In the genomic region with DNA sequence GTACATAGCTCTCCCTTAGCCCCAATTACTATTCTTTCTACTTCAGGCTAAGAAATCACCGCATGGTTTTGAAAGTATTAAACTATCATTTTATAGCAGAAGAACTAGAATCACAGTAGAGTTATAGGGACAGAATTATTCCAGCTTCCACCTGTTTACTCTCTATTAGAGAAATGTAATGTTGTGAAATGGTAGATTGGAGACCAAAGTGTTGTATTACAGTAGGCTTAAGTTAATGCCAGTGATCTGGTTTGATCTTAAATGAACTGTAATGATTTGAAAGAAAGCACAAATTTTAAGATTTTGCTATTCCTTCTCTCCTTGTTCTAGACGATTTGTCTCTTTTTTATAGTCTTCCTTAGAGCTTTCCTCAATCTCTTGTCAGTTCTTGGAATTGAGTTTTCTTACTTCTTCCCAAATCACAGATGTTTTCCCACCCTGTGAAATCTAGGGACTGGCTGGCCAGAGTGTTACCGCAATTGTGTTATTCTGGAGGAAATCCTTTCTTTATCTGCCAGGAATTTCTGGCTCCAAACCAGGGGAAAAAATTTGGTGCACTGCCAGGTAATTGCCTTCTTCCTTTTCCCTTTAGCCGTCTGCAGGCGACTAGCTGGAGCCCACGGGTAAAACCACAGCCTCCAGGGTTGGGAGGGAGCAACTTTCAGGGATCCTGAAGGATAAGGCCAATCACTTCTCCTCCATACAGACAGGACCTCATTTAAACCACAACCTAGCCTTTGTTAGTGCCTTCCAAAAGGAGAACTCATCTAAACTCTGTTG, we compare ENCODE assay signal across 8 cellular contexts. TPM values are rescaled to one million over a fixed set of nuclear protein-coding genes. Genes with fewer than 3 reads are reported as not detected.
DNase-seq lines count a peak whose midpoint lies in the region; ATAC-seq and TF ChIP-seq lines count a peak whose summit lies in the region.

No MANE protein-coding gene starts in this region.

- H3K4me3 ChIP-seq in Panc1 (ENCODE audit: low read depth in 2 of 2, low read length in 2 of 2) (no peak overlapping the region), fibroblast of villous mesenchyme (ENCODE audit: low read depth, low read length) (no peak overlapping the region)

- in situ Hi-C loops in Panc1 (cut with HindIII; ENCODE audit: low pct_unique_long_range_greater_than_20kb, low sequenced_read_pairs) = no loop called here

- H3K9me3 ChIP-seq in Panc1 (ENCODE audit: control insufficient read depth, insufficient read depth, low read depth, low read length) = no peaks in the 10 kb centered on the region

- BruUV-seq in Panc1 (replicated peaks; lab: Mats Ljungman, UMichigan) = no TSS peak

- POLR2A ChIA-PET in Panc1 (lab: Charles Lee) = interaction anchor here (0.6 to 0.7 kb wide), 3 partner anchors 22 to 227 kb away, joined by 3 to 5 read pairs (median 4); no protein-coding TSS in a partner anchor

- DNase-seq in EL (peak; percentile 91), Panc1 (ENCODE audit: low read depth, low spot score) (no peak), fibroblast of villous mesenchyme (ENCODE audit: low read depth) (peak; percentile 85), pulmonary artery endothelial cell (ENCODE audit: low read depth, low spot score) (peak; percentile 87)
- no peak for DNase-seq in activated T-cell treated with anti-CD3 and anti-CD28 coated beads, Interleukin-2, amount 50 U/mL, for 48 hours
- DNase-seq in activated naive CD4-positive, alpha-beta T cell (lab: John Stamatoyannopoulos, UW) = no peak

- H3K27me3 ChIP-seq in Panc1 (ENCODE audit: control insufficient read depth, insufficient read depth, low read length) = no peaks in the 10 kb centered on the region

- peaks cover 6% of the 10 kb centered on the region for H3K4me1 ChIP-seq in Panc1 (ENCODE audit: control insufficient read depth, insufficient read depth, low read length)

- H3K36me3 ChIP-seq in Panc1 (ENCODE audit: control insufficient read depth, insufficient read depth, low read length) = no peaks in the 10 kb centered on the region

- intact Hi-C loops in Panc1 (cut with micrococcal nuclease; ENCODE audit: unreplicated experiment) = no loop called here

- ATAC-seq in Panc1 = peak; percentile 58; the same call in 1 of the 2 replicates
- no peak for ATAC-seq in HG03442 (IDR thresholded peaks at IDR 0.05; ENCODE audit: unreplicated experiment)
- ATAC-seq in HG03159 (IDR thresholded peaks at IDR 0.05; ENCODE audit: unreplicated experiment) = no peak

- CTCF ChIA-PET in Panc1 (lab: Charles Lee) = interaction anchor here (0.7 kb wide), 1 partner anchor 22 kb away, joined by 3 read pairs; no protein-coding TSS in a partner anchor

- TF ChIP-seq CTCF in Panc1 (IDR thresholded peaks at IDR 0.05) = no peak
- no peak for TF ChIP-seq CTCF in fibroblast of villous mesenchyme (IDR thresholded peaks at IDR 0.05; ENCODE audit: insufficient read depth, low read depth, low read length)

- no peak overlapping the region for H3K27ac ChIP-seq in Panc1 (ENCODE audit: low read length)

RNA-seq across cellular contexts. Expression of a gene that starts 51.7 kb away (rescaled TPM):
- 119 TPM for total RNA-seq in Panc1 (2021; ENCODE audit: unreplicated experiment)
- 43.3 TPM for polyA plus RNA-seq in Panc1 (2012; ENCODE audit: insufficient read length)
- 53.8 and 82.5 TPM in 2 replicates for total RNA-seq in fibroblast of villous mesenchyme
- total RNA-seq in pulmonary artery endothelial cell = 59.5 and 80.3 TPM in 2 replicates

RNA-seq across cellular contexts. Expression of a gene that starts 58.9 kb away (rescaled TPM):
- total RNA-seq in Panc1 (2021; ENCODE audit: unreplicated experiment) = 65.2 TPM
- 21.3 TPM for polyA plus RNA-seq in Panc1 (2012; ENCODE audit: insufficient read length)
- total RNA-seq in fibroblast of villous mesenchyme = 38.7 and 47.9 TPM in 2 replicates
- 34.3 and 41.7 TPM in 2 replicates for total RNA-seq in pulmonary artery endothelial cell

Comparison
In these comparisons a context has a peak if more than half of its experiments do, and no peak if none do; other contexts are left out.
1. DNase-seq: peak in EL (single experiment), fibroblast of villous mesenchyme (single experiment) and pulmonary artery endothelial cell (single experiment); none in Panc1 (single experiment), activated T-cell treated with anti-CD3 and anti-CD28 coated beads, Interleukin-2, amount 50 U/mL, for 48 hours (0 of 2) and activated naive CD4-positive, alpha-beta T cell (0 of 4).